ENCODE assay signal across 8 cellular contexts in the genomic region with DNA sequence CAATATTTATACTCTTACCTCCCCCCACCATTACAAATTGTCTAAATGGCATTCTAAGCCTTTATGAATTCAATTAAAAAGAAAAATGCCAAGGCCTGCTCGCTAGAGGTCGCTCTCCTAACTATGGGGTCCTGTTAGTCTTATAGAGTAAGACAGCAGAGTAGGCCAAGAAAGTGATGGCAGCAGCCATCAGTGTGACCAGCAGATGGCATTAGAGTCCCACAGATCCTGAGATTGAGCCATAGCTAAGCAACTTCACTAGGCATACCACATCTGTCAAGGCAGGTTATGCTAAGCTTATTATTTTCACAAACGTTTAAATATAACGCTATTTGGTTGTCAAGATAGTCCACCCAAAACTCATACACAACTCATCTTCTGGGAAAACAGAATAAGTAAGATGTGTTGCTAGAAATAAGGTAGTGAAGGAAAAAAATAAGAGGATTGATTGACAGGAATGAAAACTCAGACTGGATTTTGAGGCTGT. TPM values are rescaled to one million over a fixed set of nuclear protein-coding genes. Genes with fewer than 3 reads are reported as not detected.
A peak's percentile ranks its signal among the peaks of the same experiment; 100 is the strongest.
DNase-seq lines count a peak whose midpoint lies in the region; TF ChIP-seq lines count a peak whose summit lies in the region.

No MANE protein-coding gene starts in this region.

- POLR2A ChIA-PET in HEK293 (lab: Yijun Ruan, JAX), result no interaction called here

- H3F3A ChIP-seq in MM.1S (ENCODE audit: insufficient read depth, low read length), result no peaks in the 10 kb centered on the region

- H3K9ac ChIP-seq in MM.1S (ENCODE audit: low read length), result no peak overlapping the region

- H3K9me3 ChIP-seq in HEK293 (ENCODE audit: control insufficient read depth, insufficient read depth, low read depth, low read length) (no peaks in the 10 kb centered on the region), MM.1S (replicated peaks; ENCODE audit: insufficient read depth, low read length) (no peaks in the 10 kb centered on the region), neutrophil (no peaks in the 10 kb centered on the region)

- H3K27ac ChIP-seq in HEK293 (ENCODE audit: extremely low read depth, low read depth, low read length) (no peak overlapping the region), MM.1S (ENCODE audit: low read length) (no peak overlapping the region), neutrophil (no peak overlapping the region)

- DNase-seq in GM06990 (ENCODE audit: extremely low read depth, insufficient read length) (peak; percentile 61), MM.1S (peak; percentile 80), RPMI8226 (peak; percentile 91), activated T-helper 1 cell treated with Interleukin-2 at 50 U/mL for 16 hours (ENCODE audit: low read depth) (peak; percentile 71), fibroblast of the aortic adventitia (ENCODE audit: low read depth) (peak; percentile 98), superior temporal gyrus (ENCODE audit: extremely low spot score) (peak; percentile 99)

- CTCF ChIA-PET in HEK293 (lab: Yijun Ruan, JAX), result interaction anchor here (0.5 to 3.8 kb wide), 99 partner anchors 9 to 1809 kb away, joined by 3 to 125 read pairs (median 4); no protein-coding TSS in a partner anchor

- H3K4me2 ChIP-seq in MM.1S (ENCODE audit: low read depth, low read length), result no peak overlapping the region

- H3K27me3 ChIP-seq in GM06990 (replicated peaks; ENCODE audit: control insufficient read depth, insufficient read depth, low read length) (no peaks in the 10 kb centered on the region), MM.1S (replicated peaks; ENCODE audit: insufficient read depth, low read length) (no peaks in the 10 kb centered on the region), neutrophil (no peaks in the 10 kb centered on the region)

- no peaks in the 10 kb centered on the region for H3K79me2 ChIP-seq in MM.1S (ENCODE audit: low read length)

- H3K9me2 ChIP-seq in MM.1S (replicated peaks; ENCODE audit: insufficient read depth, low read length), result no peaks in the 10 kb centered on the region

- no peak overlapping the region for H2AFZ ChIP-seq in MM.1S (ENCODE audit: low read length)

- TF ChIP-seq CTCF in GM06990 (IDR thresholded peaks at IDR 0.05; ENCODE audit: insufficient read depth, low read length, poor library complexity, severe bottlenecking) (peak; percentile 98), HEK293 (tag by site-specific recombination; IDR thresholded peaks at IDR 0.05) (peak; percentile 95), MM.1S (IDR thresholded peaks at IDR 0.05; ENCODE audit: low read length) (peak; percentile 89), fibroblast of the aortic adventitia (IDR thresholded peaks at IDR 0.05; ENCODE audit: insufficient read depth, low read length) (peak; percentile 97), neutrophil (IDR thresholded peaks at IDR 0.05) (peak; percentile 95)

- H3K4me1 ChIP-seq in HEK293 (ENCODE audit: control insufficient read depth, insufficient read depth, low read length) (no peaks in the 10 kb centered on the region), MM.1S (ENCODE audit: low read length) (no peaks in the 10 kb centered on the region), neutrophil (ENCODE audit: control insufficient read depth in 1 of 2, insufficient read depth in 1 of 2, low read depth in 1 of 2, low read length in 1 of 2) (no peaks in the 10 kb centered on the region)

- H3K36me3 ChIP-seq in GM06990 (ENCODE audit: control insufficient read depth, insufficient read depth, low read length), result no peaks in the 10 kb centered on the region
- H3K36me3 ChIP-seq in HEK293 (ENCODE audit: control insufficient read depth in 2 of 2, insufficient read depth in 1 of 2, low read length in 2 of 2), result no peaks in the 10 kb centered on the region
- H3K36me3 ChIP-seq in MM.1S (replicated peaks; ENCODE audit: insufficient read depth, low read length), result no peaks in the 10 kb centered on the region
- H3K36me3 ChIP-seq in neutrophil, result no peaks in the 10 kb centered on the region

- H3K4me3 ChIP-seq in GM06990 (replicated peaks; ENCODE audit: low read depth, low read length) (no peak overlapping the region), HEK293 (ENCODE audit: low read depth, low read length) (no peak overlapping the region), MM.1S (ENCODE audit: low read length) (no peak overlapping the region), fibroblast of the aortic adventitia (ENCODE audit: low read depth, low read length) (no peak overlapping the region), neutrophil (ENCODE audit: low read depth in 1 of 2, low read length in 1 of 2) (no peak overlapping the region)

- no peaks in the 10 kb centered on the region for H4K20me1 ChIP-seq in MM.1S (ENCODE audit: insufficient read depth, low read length)

TF ChIP-seq in HEK293, 187 proteins besides CTCF, POLR2A, EP300 and RAD21 (continues in another document):
- TF ChIP-seq ZNF544 (tag by site-specific recombination; IDR thresholded peaks at IDR 0.05) (no peak), ZNF394 (tag by site-specific recombination; IDR thresholded peaks at IDR 0.05; ENCODE audit: borderline replicate concordance) (peak; percentile 52; the same call in 1 of the 2 replicates), ZNF510 (tag by site-specific recombination; IDR thresholded peaks at IDR 0.05; ENCODE audit: insufficient replicate concordance) (no peak), ZNF501 (tag by site-specific recombination; IDR thresholded peaks at IDR 0.05) (peak; percentile 59; the same call in 1 of the 2 replicates), ZXDB (tag by site-specific recombination; IDR thresholded peaks at IDR 0.05) (no peak), ZNF391 (tag by site-specific recombination; IDR thresholded peaks at IDR 0.05; ENCODE audit: borderline replicate concordance, low read depth) (0 out of 2 replicates have a peak, but pooled peaks have one; percentile 67), ZNF2 (tag by site-specific recombination; IDR thresholded peaks at IDR 0.05) (peak; percentile 93), ZFP41 (tag by site-specific recombination; IDR thresholded peaks at IDR 0.05; ENCODE audit: borderline replicate concordance) (no peak), SETDB1 (IDR thresholded peaks at IDR 0.05; ENCODE audit: insufficient read length, low read length) (peak; percentile 33), ZBTB17 (tag by site-specific recombination; IDR thresholded peaks at IDR 0.05) (peak; percentile 55), ZNF221 (tag by site-specific recombination; IDR thresholded peaks at IDR 0.05; ENCODE audit: borderline replicate concordance) (no peak), TRIM28 (IDR thresholded peaks at IDR 0.05; ENCODE audit: borderline replicate concordance, low read length) (peak; percentile 99)
- TF ChIP-seq, protein P1, sequence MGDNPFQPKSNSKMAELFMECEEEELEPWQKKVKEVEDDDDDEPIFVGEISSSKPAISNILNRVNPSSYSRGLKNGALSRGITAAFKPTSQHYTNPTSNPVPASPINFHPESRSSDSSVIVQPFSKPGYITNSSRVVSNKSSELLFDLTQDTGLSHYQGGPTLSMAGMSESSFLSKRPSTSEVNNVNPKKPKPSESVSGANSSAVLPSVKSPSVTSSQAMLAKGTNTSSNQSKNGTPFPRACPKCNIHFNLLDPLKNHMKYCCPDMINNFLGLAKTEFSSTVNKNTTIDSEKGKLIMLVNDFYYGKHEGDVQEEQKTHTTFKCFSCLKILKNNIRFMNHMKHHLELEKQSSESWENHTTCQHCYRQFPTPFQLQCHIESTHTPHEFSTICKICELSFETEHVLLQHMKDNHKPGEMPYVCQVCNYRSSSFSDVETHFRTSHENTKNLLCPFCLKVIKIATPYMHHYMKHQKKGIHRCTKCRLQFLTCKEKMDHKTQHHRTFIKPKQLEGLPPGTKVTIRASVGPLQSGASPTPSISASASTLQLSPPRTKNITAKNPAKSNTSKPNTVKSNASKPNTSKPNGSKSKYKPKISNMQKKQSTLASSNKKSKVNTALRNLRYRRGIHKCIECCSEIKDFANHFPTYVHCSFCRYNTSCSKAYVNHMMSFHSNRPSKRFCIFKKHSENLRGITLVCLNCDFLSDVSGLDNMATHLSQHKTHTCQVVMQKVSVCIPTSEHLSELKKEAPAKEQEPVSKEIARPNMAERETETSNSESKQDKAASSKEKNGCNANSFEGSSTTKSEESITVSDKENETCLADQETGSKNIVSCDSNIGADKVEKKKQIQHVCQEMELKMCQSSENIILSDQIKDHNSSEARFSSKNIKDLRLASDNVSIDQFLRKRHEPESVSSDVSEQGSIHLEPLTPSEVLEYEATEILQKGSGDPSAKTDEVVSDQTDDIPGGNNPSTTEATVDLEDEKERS (tag by site-specific recombination; IDR thresholded peaks at IDR 0.05), result 0 out of 2 replicates have a peak, but pooled peaks have one; percentile 10
- TF ChIP-seq, protein P2, sequence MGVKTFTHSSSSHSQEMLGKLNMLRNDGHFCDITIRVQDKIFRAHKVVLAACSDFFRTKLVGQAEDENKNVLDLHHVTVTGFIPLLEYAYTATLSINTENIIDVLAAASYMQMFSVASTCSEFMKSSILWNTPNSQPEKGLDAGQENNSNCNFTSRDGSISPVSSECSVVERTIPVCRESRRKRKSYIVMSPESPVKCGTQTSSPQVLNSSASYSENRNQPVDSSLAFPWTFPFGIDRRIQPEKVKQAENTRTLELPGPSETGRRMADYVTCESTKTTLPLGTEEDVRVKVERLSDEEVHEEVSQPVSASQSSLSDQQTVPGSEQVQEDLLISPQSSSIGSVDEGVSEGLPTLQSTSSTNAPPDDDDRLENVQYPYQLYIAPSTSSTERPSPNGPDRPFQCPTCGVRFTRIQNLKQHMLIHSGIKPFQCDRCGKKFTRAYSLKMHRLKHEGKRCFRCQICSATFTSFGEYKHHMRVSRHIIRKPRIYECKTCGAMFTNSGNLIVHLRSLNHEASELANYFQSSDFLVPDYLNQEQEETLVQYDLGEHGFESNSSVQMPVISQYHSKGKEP (tag by site-specific recombination; IDR thresholded peaks at IDR 0.05), result 0 out of 2 replicates have a peak, but pooled peaks have one; percentile 18
- TF ChIP-seq, protein P3, sequence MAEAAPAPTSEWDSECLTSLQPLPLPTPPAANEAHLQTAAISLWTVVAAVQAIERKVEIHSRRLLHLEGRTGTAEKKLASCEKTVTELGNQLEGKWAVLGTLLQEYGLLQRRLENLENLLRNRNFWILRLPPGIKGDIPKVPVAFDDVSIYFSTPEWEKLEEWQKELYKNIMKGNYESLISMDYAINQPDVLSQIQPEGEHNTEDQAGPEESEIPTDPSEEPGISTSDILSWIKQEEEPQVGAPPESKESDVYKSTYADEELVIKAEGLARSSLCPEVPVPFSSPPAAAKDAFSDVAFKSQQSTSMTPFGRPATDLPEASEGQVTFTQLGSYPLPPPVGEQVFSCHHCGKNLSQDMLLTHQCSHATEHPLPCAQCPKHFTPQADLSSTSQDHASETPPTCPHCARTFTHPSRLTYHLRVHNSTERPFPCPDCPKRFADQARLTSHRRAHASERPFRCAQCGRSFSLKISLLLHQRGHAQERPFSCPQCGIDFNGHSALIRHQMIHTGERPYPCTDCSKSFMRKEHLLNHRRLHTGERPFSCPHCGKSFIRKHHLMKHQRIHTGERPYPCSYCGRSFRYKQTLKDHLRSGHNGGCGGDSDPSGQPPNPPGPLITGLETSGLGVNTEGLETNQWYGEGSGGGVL (tag by site-specific recombination; IDR thresholded peaks at IDR 0.05), result no peak

RNA-seq across cellular contexts. Expression of a gene that starts 57.6 kb away (rescaled TPM):
- 23.6 and 47.6 TPM in 2 replicates for total RNA-seq in fibroblast of the aortic adventitia (ENCODE audit: low replicate concordance)
